Comparison of ENCODE assay signal across 8 cellular contexts in genomic region chr11:64916040-64916847, GRCh38. TPM values are rescaled to one million over a fixed set of nuclear protein-coding genes. Genes with fewer than 3 reads are reported as not detected.
DNase-seq lines count a peak whose midpoint lies in the region; ATAC-seq and TF ChIP-seq lines count a peak whose summit lies in the region.

No MANE protein-coding gene starts in this region.

- H3K9me3 ChIP-seq in ES-I3 (ENCODE audit: control insufficient read depth, insufficient read depth, low read length) = no peaks in the 10 kb centered on the region

- H3K36me3 ChIP-seq in ES-I3 (ENCODE audit: insufficient read depth, low read length) (no peaks in the 10 kb centered on the region), kidney epithelial cell (ENCODE audit: control insufficient read depth, insufficient read depth, low read length) (peaks cover 1% of the 10 kb centered on the region)

- in situ Hi-C loops in SK-MEL-5 (cut with HindIII; ENCODE audit: low pct_unique_long_range_greater_than_20kb, low sequenced_read_pairs) = no loop called here

- H3K4me3 ChIP-seq in cardiac fibroblast (replicated peaks in 1 of 2; ENCODE audit: low read depth in 2 of 2, low read length in 2 of 2) = peak overlapping the region; percentile 92 to 95
- H3K4me3 ChIP-seq in kidney epithelial cell (ENCODE audit: low read depth, low read length) = peak overlapping the region; percentile 56

- peak; percentile 40 for DNase-seq in SK-MEL-5 (ENCODE audit: low read depth, low spot score)
- peak; percentile 40 to 69 for DNase-seq in cardiac fibroblast (ENCODE audit: low read depth in 2 of 2)
- DNase-seq in kidney epithelial cell (ENCODE audit: low read depth) = no peak
- peak; percentile 56 for DNase-seq in stimulated activated CD8-positive, alpha-beta memory T cell treated with anti-CD3 and anti-CD28 coated beads, Interleukin-4, amount 100 ng/mL, for 48 hours
- DNase-seq in epidermal melanocyte (ENCODE audit: insufficient read length, low spot score) = no peak

- no peak for TF ChIP-seq CTCF in cardiac fibroblast (IDR thresholded peaks at IDR 0.05; ENCODE audit: low read depth, low read length)
- TF ChIP-seq CTCF in kidney epithelial cell (IDR thresholded peaks at IDR 0.05; ENCODE audit: insufficient read depth, low read length, poor library complexity, severe bottlenecking) = no peak

- no peaks in the 10 kb centered on the region for H3K4me1 ChIP-seq in ES-I3 (ENCODE audit: insufficient read depth, low read length)

- no peaks in the 10 kb centered on the region for H3K27me3 ChIP-seq in kidney epithelial cell (ENCODE audit: control insufficient read depth, insufficient read depth, low read length)

- ATAC-seq in HG02970 (IDR thresholded peaks at IDR 0.05; ENCODE audit: low FRiP score, unreplicated experiment) (peak; percentile 9), HG03108 (IDR thresholded peaks at IDR 0.05; ENCODE audit: unreplicated experiment) (no peak)

- H3K9ac ChIP-seq in ES-I3 (ENCODE audit: low read depth, low read length) = peak overlapping the region; percentile 91

RNA-seq across cellular contexts. Expression of gene ATG2A, which starts 0.8 kb away (rescaled TPM):
- total RNA-seq in SK-MEL-5 (2014; rRNA removed; shearing (Covaris generic)) = 5.2 and 8.1 TPM in 2 replicates
- 21.1 and 21.5 TPM in 2 replicates for polyA plus RNA-seq in SK-MEL-5 (2015; cell fraction: cytosol; rRNA removed)
- 24.8 and 33.5 TPM in 2 replicates for polyA plus RNA-seq in SK-MEL-5 (2015; cell fraction: nucleus; rRNA removed)
- 24.8 and 28.6 TPM in 2 replicates for total RNA-seq in kidney epithelial cell

RNA-seq across cellular contexts. Expression of gene PPP2R5B, which starts 8.2 kb away (rescaled TPM):
- total RNA-seq in SK-MEL-5 (2014; rRNA removed; shearing (Covaris generic)) = 8.4 and 13.3 TPM in 2 replicates
- polyA plus RNA-seq in SK-MEL-5 (2015; cell fraction: cytosol; rRNA removed) = 12.0 and 14.6 TPM in 2 replicates
- polyA plus RNA-seq in SK-MEL-5 (2015; cell fraction: nucleus; rRNA removed) = 23.4 and 24.3 TPM in 2 replicates
- 26.9 and 31.1 TPM in 2 replicates for total RNA-seq in kidney epithelial cell

RNA-seq across cellular contexts. Expression of gene GPHA2, which starts 19.4 kb away (rescaled TPM):
- total RNA-seq in SK-MEL-5 (2014; rRNA removed; shearing (Covaris generic)) = not detected in 2 replicates
- 0.87 TPM in 1 of 2 replicates, not detected in the other for polyA plus RNA-seq in SK-MEL-5 (2015; cell fraction: cytosol; rRNA removed)
- polyA plus RNA-seq in SK-MEL-5 (2015; cell fraction: nucleus; rRNA removed) = not detected in 2 replicates
- not detected in 2 replicates for total RNA-seq in kidney epithelial cell

RNA-seq across cellular contexts. Expression of gene EHD1, which starts 37.8 kb away (rescaled TPM):
- 9.7 and 12.6 TPM in 2 replicates for total RNA-seq in SK-MEL-5 (2014; rRNA removed; shearing (Covaris generic))
- 23.8 and 42.0 TPM in 2 replicates for polyA plus RNA-seq in SK-MEL-5 (2015; cell fraction: cytosol; rRNA removed)
- 14.1 and 14.9 TPM in 2 replicates for polyA plus RNA-seq in SK-MEL-5 (2015; cell fraction: nucleus; rRNA removed)
- total RNA-seq in kidney epithelial cell = 87.7 and 100 TPM in 2 replicates

RNA-seq across cellular contexts. Expression of gene MAJIN, which starts 55.7 kb away (rescaled TPM):
- not detected in 2 replicates for total RNA-seq in SK-MEL-5 (2014; rRNA removed; shearing (Covaris generic))
- polyA plus RNA-seq in SK-MEL-5 (2015; cell fraction: cytosol; rRNA removed) = not detected in 2 replicates
- not detected in 2 replicates for polyA plus RNA-seq in SK-MEL-5 (2015; cell fraction: nucleus; rRNA removed)
- total RNA-seq in kidney epithelial cell = 0.17 and 0.68 TPM in 2 replicates

Comparison
In these comparisons a context has a peak if more than half of its experiments do, and no peak if none do; other contexts are left out.
1. DNase-seq: peak in SK-MEL-5 (single experiment), cardiac fibroblast (2 of 2) and stimulated activated CD8-positive, alpha-beta memory T cell treated with anti-CD3 and anti-CD28 coated beads, Interleukin-4, amount 100 ng/mL, for 48 hours (single experiment); none in kidney epithelial cell (single experiment) and epidermal melanocyte (single experiment).